Comparison of ENCODE assay signal across 1 cellular context in genomic region chr22:29553391-29554224, GRCh38.
A peak's percentile ranks its signal among the peaks of the same experiment; 100 is the strongest.
TF ChIP-seq lines count a peak whose summit lies in the region.

TSS of gene THOC5 (minus strand) at chr22:29553757. CDS start at chr22:29549147, 4,610 bp downstream.

TF ChIP-seq in HepG2, 621 proteins besides CTCF, POLR2A, EP300 and RAD21 (continued from another document):
- TF ChIP-seq POGK (CRISPR knock-in tag; conservative IDR thresholded peaks at IDR 0.05) (peak; percentile 62; the same call in 1 of the 2 replicates), ZNF574 (CRISPR knock-in tag; IDR thresholded peaks at IDR 0.05) (peak; percentile 99), ZMYM2 (CRISPR knock-in tag; IDR thresholded peaks at IDR 0.05) (no peak), SIX1 (CRISPR knock-in tag; IDR thresholded peaks at IDR 0.05; ENCODE audit: borderline replicate concordance) (no peak), ZNF280D (CRISPR knock-in tag; IDR thresholded peaks at IDR 0.05) (no peak), CEBPB (IDR thresholded peaks at IDR 0.05; ENCODE audit: borderline replicate concordance, low read depth, low read length) (no peak), NR3C1 (CRISPR knock-in tag; IDR thresholded peaks at IDR 0.05) (no peak), ZNF572 (CRISPR knock-in tag; IDR thresholded peaks at IDR 0.05) (no peak), MTA3 (CRISPR knock-in tag; IDR thresholded peaks at IDR 0.05) (no peak), TRAFD1 (CRISPR knock-in tag; IDR thresholded peaks at IDR 0.05; ENCODE audit: borderline replicate concordance) (no peak; the same call in 1 of the 2 replicates), ZNF205 (CRISPR knock-in tag; IDR thresholded peaks at IDR 0.05) (peak; percentile 94), GABPA (IDR thresholded peaks at IDR 0.05; ENCODE audit: low read depth, low read length) (peak; percentile 99), GABPA (CRISPR knock-in tag; IDR thresholded peaks at IDR 0.05; ENCODE audit: low read depth) (peak; percentile 99), HNRNPH1 (optimal IDR thresholded peaks at IDR 0.05; ENCODE audit: low read depth, low read length) (peak; percentile 90), RELA (CRISPR knock-in tag; IDR thresholded peaks at IDR 0.05) (no peak), ZMYM4 (CRISPR knock-in tag; IDR thresholded peaks at IDR 0.05) (peak; percentile 87), PATZ1 (CRISPR knock-in tag; IDR thresholded peaks at IDR 0.05) (peak; percentile 85), ZNF350 (CRISPR knock-in tag; IDR thresholded peaks at IDR 0.05; ENCODE audit: borderline replicate concordance, low read depth) (peak; percentile 90; the same call in 1 of the 2 replicates), HHEX (CRISPR knock-in tag; IDR thresholded peaks at IDR 0.05) (no peak), MBNL3 (CRISPR knock-in tag; conservative IDR thresholded peaks at IDR 0.05) (no peak), ZNF800 (CRISPR knock-in tag; IDR thresholded peaks at IDR 0.05) (no peak)
